Comparison of ENCODE assay signal across 1 cellular context in genomic region chr1:149820387-149820786, GRCh38. TPM values are rescaled to one million over a fixed set of nuclear protein-coding genes. Genes with fewer than 3 reads are reported as not detected.
"Had no signal": no experiment of that assay in that cellular context is flagged by ENCODE, and none has a peak within 500 bp of the region (broad histone marks: within the 10 kb centered on the region; RNA-seq: fewer than 3 reads in every experiment).

No MANE protein-coding gene starts in this region.

RNA-seq across cellular contexts. Expression of gene FCGR1A, which starts 37.9 kb away (rescaled TPM):
- total RNA-seq: suprapubic skin had no signal
